ENCODE assay signal across 1 cellular context in genomic region chr7:79420464-79420863, GRCh38.
TF ChIP-seq lines count a peak whose summit lies in the region.

No MANE protein-coding gene starts in this region.

TF ChIP-seq in HEK293, 187 proteins besides CTCF, POLR2A, EP300 and RAD21 (continued from another document):
- TF ChIP-seq ZNF518A (tag by site-specific recombination; conservative IDR thresholded peaks at IDR 0.05; ENCODE audit: low read depth) (peak; percentile 37; the same call in 1 of the 2 replicates), PRDM1 (tag by site-specific recombination; IDR thresholded peaks at IDR 0.05) (peak; percentile 72), OSR2 (tag by site-specific recombination; IDR thresholded peaks at IDR 0.05) (peak; percentile 79)
